In the genomic region with DNA sequence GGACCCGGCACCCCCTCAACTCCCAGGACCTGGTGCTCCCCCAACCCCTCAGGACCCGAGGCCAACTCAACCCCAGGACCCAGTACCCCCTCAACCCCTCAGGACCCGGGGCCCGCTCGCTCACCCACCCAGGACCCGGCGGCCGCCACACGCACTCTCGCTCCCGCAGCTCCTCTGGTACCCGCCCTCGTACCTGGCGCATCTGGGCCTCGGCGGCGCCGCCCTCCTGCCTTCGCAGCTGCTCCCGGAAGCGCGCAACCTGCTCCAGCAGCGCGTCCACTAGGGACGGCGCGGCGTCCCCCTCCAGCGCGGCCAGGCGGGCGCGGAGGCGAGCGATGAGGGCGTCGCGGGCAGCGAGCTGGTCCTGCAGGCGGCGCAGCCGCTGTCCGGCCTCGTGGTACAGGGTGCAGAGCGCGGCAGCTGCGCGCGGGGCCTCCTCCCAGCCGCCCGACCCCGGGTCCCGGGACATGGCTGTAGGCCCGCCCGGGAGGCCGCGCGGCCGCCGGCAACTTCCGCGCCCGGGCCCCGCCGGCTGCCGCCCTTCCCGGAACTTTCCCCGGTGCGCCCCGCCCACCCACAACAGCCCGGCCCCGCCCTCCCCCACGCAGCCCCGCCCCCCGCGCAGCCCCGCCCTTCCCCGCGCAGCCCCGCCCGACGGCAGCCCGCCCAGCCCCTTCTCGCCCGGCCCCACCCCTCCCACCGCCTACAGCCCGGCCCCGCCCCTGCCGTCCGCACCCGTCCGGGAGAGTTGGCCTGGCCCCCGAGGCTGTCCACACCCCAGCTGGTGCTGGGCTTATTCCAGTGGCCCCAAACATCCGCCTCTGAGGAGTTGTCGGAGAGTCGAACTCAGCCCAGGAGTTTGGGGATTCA, we compare ENCODE assay signal across 8 cellular contexts. TPM values are rescaled to one million over a fixed set of nuclear protein-coding genes. Genes with fewer than 3 reads are reported as not detected.
A peak's percentile ranks its signal among the peaks of the same experiment; 100 is the strongest.
DNase-seq lines count a peak whose midpoint lies in the region; ATAC-seq and TF ChIP-seq lines count a peak whose summit lies in the region.

A gene with protein sequence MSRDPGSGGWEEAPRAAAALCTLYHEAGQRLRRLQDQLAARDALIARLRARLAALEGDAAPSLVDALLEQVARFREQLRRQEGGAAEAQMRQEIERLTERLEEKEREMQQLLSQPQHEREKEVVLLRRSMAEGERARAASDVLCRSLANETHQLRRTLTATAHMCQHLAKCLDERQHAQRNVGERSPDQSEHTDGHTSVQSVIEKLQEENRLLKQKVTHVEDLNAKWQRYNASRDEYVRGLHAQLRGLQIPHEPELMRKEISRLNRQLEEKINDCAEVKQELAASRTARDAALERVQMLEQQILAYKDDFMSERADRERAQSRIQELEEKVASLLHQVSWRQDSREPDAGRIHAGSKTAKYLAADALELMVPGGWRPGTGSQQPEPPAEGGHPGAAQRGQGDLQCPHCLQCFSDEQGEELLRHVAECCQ (minus strand): TSS at position 516 of the 870 bp plus-strand sequence. CDS start 47 bp downstream, at position 469.

- no peaks in the 10 kb centered on the region for H3K36me3 ChIP-seq in DOHH2 (ENCODE audit: control insufficient read depth, low read length)
- no peaks in the 10 kb centered on the region for H3K36me3 ChIP-seq in SU-DHL-6 (ENCODE audit: low read length)
- H3K36me3 ChIP-seq in cardiac muscle cell = no peaks in the 10 kb centered on the region

- DNase-seq in Kasumi-1 (lab: John Stamatoyannopoulos, UW) = peak; percentile 42 to 60
- peak; percentile 31 for DNase-seq in activated naive CD8-positive, alpha-beta T cell treated with anti-CD3 and anti-CD28 coated beads, Interleukin-2, amount 50 U/mL, for 16 hours (ENCODE audit: low read depth, low spot score)
- DNase-seq in cardiac muscle cell (ENCODE audit: low read depth in 1 of 2, low spot score in 1 of 2) = peak; percentile 88 to 91
- DNase-seq in pons (ENCODE audit: low spot score) = peak; percentile 54
- DNase-seq in type B pancreatic cell (ENCODE audit: extremely low spot score, unreplicated experiment) = peak; percentile 83

- peak within 1 kb of the TSS; percentile 79 for H3K9ac ChIP-seq in SU-DHL-6 (ENCODE audit: low read length)

- peak; percentile 56 for ATAC-seq in GM21576 (IDR thresholded peaks at IDR 0.05; ENCODE audit: unreplicated experiment)

- H3K4me1 ChIP-seq in DOHH2 (ENCODE audit: control insufficient read depth, low read length) (peaks cover 13% of the 10 kb centered on the region), cardiac muscle cell (ENCODE audit: low read depth) (peaks cover 11% of the 10 kb centered on the region)

- no peaks in the 10 kb centered on the region; the same call in 1 of the 2 replicates for H4K20me1 ChIP-seq in DOHH2 (ENCODE audit: control insufficient read depth, insufficient read depth, low read depth, low read length)
- no peaks in the 10 kb centered on the region for H4K20me1 ChIP-seq in SU-DHL-6 (ENCODE audit: low read depth, low read length)

- H3K27me3 Mint-ChIP-seq in type B pancreatic cell = no peaks in the 10 kb centered on the region

- H3K4me3 Mint-ChIP-seq in type B pancreatic cell = peak within 1 kb of the TSS; percentile 88

- H3K79me2 ChIP-seq in DOHH2 (ENCODE audit: control insufficient read depth, low read length) = peaks cover 30% of the 10 kb centered on the region
- H3K79me2 ChIP-seq in SU-DHL-6 (ENCODE audit: insufficient read depth, low read length) = peaks cover 26% of the 10 kb centered on the region; the same call in 1 of the 2 replicates

- H3K4me3 ChIP-seq in DOHH2 (ENCODE audit: low read length) (peak within 1 kb of the TSS; percentile 93), SU-DHL-6 (ENCODE audit: insufficient read depth, low read length, poor library complexity, severe bottlenecking) (peak within 1 kb of the TSS; percentile 78), cardiac muscle cell (peak within 1 kb of the TSS; percentile 93)

- H3K4me1 Mint-ChIP-seq in type B pancreatic cell (ENCODE audit: unreplicated experiment) = peaks cover 10% of the 10 kb centered on the region

- no peaks in the 10 kb centered on the region for H3K9me2 ChIP-seq in DOHH2 (replicated peaks; ENCODE audit: control insufficient read depth, low read length)
- H3K9me2 ChIP-seq in SU-DHL-6 (replicated peaks; ENCODE audit: insufficient read depth, low read length) = no peaks in the 10 kb centered on the region

- no peak for TF ChIP-seq CTCF in DOHH2 (IDR thresholded peaks at IDR 0.05; ENCODE audit: low read depth, low read length, poor library complexity, severe bottlenecking)
- TF ChIP-seq CTCF in SU-DHL-6 (IDR thresholded peaks at IDR 0.05; ENCODE audit: insufficient read depth, low read length, poor library complexity, severe bottlenecking) = no peak
- TF ChIP-seq CTCF in cardiac muscle cell (IDR thresholded peaks at IDR 0.05; ENCODE audit: low read depth, low read length) = peak; percentile 26
- peak; percentile 64 for TF ChIP-seq CTCF in type B pancreatic cell (conservative IDR thresholded peaks at IDR 0.05)

- no peaks in the 10 kb centered on the region for H3K9me3 Mint-ChIP-seq in type B pancreatic cell

- H3K9me3 ChIP-seq in DOHH2 (ENCODE audit: control insufficient read depth, insufficient read depth, low read length) (no peaks in the 10 kb centered on the region), SU-DHL-6 (ENCODE audit: insufficient read depth, low read length) (no peaks in the 10 kb centered on the region), cardiac muscle cell (ENCODE audit: low read depth) (no peaks in the 10 kb centered on the region)

- peak within 1 kb of the TSS; percentile 63 for H3K27ac Mint-ChIP-seq in type B pancreatic cell

- peak within 1 kb of the TSS; percentile 85 for H3K4me2 ChIP-seq in DOHH2 (ENCODE audit: low read length)
- H3K4me2 ChIP-seq in SU-DHL-6 (ENCODE audit: low read depth, low read length, poor library complexity, severe bottlenecking) = peak within 1 kb of the TSS; percentile 89

- peak within 1 kb of the TSS; percentile 100 for H2AFZ ChIP-seq in SU-DHL-6 (ENCODE audit: low read depth, low read length, severe bottlenecking)

- peaks cover 4% of the 10 kb centered on the region for H3K36me3 Mint-ChIP-seq in type B pancreatic cell

- H3K27ac ChIP-seq in DOHH2 (ENCODE audit: low read depth, low read length) (peak within 1 kb of the TSS; percentile 38), SU-DHL-6 (ENCODE audit: low read depth, low read length) (peak within 1 kb of the TSS; percentile 29; the same call in 1 of the 2 replicates), cardiac muscle cell (peak within 1 kb of the TSS; percentile 59)

- H3K27me3 ChIP-seq in DOHH2 (ENCODE audit: control insufficient read depth, low read length) = peaks cover 23% of the 10 kb centered on the region
- H3K27me3 ChIP-seq in SU-DHL-6 (ENCODE audit: low read length) = no peaks in the 10 kb centered on the region
- H3K27me3 ChIP-seq in cardiac muscle cell = no peaks in the 10 kb centered on the region

- H3F3A ChIP-seq in DOHH2 (ENCODE audit: control insufficient read depth, insufficient read depth) = peaks cover 7% of the 10 kb centered on the region; the same call in 1 of the 2 replicates
- H3F3A ChIP-seq in SU-DHL-6 (ENCODE audit: insufficient read depth) = peaks cover 4% of the 10 kb centered on the region

RNA-seq across cellular contexts. Expression of the gene that starts here (rescaled TPM):
- total RNA-seq in cardiac muscle cell (41.7 and 58.5 TPM in 2 replicates), type B pancreatic cell (ENCODE audit: low replicate concordance) (25.3 and 26.1 TPM in 2 replicates)
- 32.7 and 48.3 TPM in 2 replicates for polyA plus RNA-seq in cardiac muscle cell

Comparison
In these comparisons a context has a peak if more than half of its experiments do, and no peak if none do; other contexts are left out.
1. Peak in every context shown above with its lines: DNase-seq, ATAC-seq, H3K4me3 ChIP-seq and H3K27ac ChIP-seq.
2. CTCF ChIP-seq: peak in cardiac muscle cell (single experiment) and type B pancreatic cell (single experiment); none in DOHH2 (single experiment) and SU-DHL-6 (single experiment).
3. DNase-seq: peak in every context shown above with its lines; median percentile 90 in cardiac muscle cell; 83 in type B pancreatic cell; 54 in pons; 51 in Kasumi-1; 31 in activated naive CD8-positive, alpha-beta T cell treated with anti-CD3 and anti-CD28 coated beads, Interleukin-2, amount 50 U/mL, for 16 hours.